19 cellular contexts compared by ENCODE assay signal in the genomic region with DNA sequence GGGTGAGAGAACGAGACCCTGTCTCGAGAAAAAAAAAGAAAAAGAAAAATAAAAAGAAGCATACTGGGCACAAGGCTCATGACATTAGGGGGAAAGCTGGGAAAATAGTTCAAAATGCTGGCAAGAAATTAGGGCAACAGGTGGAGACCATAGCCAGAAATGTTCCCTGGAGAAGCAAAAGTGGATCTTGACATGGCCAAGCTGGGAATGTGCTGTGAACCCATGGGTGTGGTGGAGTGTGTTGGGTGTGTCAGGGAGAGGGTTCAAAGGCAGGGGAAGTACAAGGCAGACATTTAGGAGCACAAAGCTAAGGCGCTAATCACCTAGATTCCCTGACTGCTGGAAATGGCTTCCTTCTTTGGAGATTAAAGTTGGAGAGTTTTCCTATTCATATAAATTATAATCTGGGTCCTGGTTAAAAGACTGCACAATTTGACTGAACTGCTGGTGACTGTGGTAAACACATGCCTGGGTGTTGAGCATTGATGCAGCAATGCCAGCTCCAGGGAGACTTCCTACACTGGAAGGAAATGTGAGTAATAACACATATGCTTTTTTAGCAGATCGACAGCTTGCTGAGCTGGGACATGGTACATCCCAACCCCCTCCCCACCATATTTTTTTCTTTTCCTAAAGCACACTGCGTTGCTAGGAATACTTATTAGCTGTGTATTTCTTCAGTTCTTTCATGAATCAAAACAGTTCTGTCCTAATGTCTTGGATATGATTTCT.
A peak's percentile ranks its signal among the peaks of the same experiment; 100 is the strongest.
DNase-seq lines count a peak whose midpoint lies in the region; ATAC-seq and TF ChIP-seq lines count a peak whose summit lies in the region.
"Had no signal": no experiment of that assay in that cellular context is flagged by ENCODE, and none has a peak within 500 bp of the region (broad histone marks: within the 10 kb centered on the region; RNA-seq: fewer than 3 reads in every experiment).

No MANE protein-coding gene starts in this region.

- peaks cover 2% of the 10 kb centered on the region for H3K27me3 Mint-ChIP-seq in neural progenitor cell (ENCODE audit: insufficient read depth, low read depth)
- no peaks in the 10 kb centered on the region for H3K27me3 Mint-ChIP-seq in activated naive CD4-positive, alpha-beta T cell treated with anti-CD3 and anti-CD28 coated beads, Interleukin-2, amount 10 ng/mL, durations not matched to agents 7 days and 5 days
- no peaks in the 10 kb centered on the region for H3K27me3 Mint-ChIP-seq in T-helper 2 cell treated with Interferon-gamma antibody and Interleukin-4, amounts not matched to agents 5 μg/mL and 100 μg/mL, for 36 hours (ENCODE audit: low read depth)

- H3F3A ChIP-seq in neural progenitor cell (ENCODE audit: low read depth) = no peaks in the 10 kb centered on the region

- H2AFZ ChIP-seq in neural progenitor cell (replicated peaks) = no peak overlapping the region

- H3K27ac ChIP-seq in neural progenitor cell = no peak overlapping the region
- H3K27ac ChIP-seq: neutrophil, tibial artery, WERI-Rb-1 had no signal

- H3K4me3 Mint-ChIP-seq in neural progenitor cell = no peak overlapping the region
- H3K4me3 Mint-ChIP-seq in activated naive CD4-positive, alpha-beta T cell treated with anti-CD3 and anti-CD28 coated beads, Interleukin-2, amount 10 ng/mL, durations not matched to agents 7 days and 5 days = no peak overlapping the region
- H3K4me3 Mint-ChIP-seq in T-helper 2 cell treated with Interferon-gamma antibody and Interleukin-4, amounts not matched to agents 5 μg/mL and 100 μg/mL, for 36 hours = no peak overlapping the region
- H3K4me3 Mint-ChIP-seq: stimulated activated effector memory CD8-positive, alpha-beta T cell treated with anti-CD3 and anti-CD28 coated beads, Interleukin-12 subunit alpha, Interleukin-12 subunit beta, amount 100 ng/mL, for 72 hours; T-helper 1 cell treated with Interleukin-12 subunit alpha and Interleukin-12 subunit beta and Interleukin-4 antibody, amounts not matched to agents 30 μg/mL and 1 μg/mL, for 36 hours had no signal

- ATAC-seq in HG03175 (IDR thresholded peaks at IDR 0.05; ENCODE audit: unreplicated experiment) = no peak
- ATAC-seq in GM19035 (IDR thresholded peaks at IDR 0.05; ENCODE audit: unreplicated experiment) = no peak
- ATAC-seq: stimulated activated effector memory CD8-positive, alpha-beta T cell treated with anti-CD3 and anti-CD28 coated beads, Interleukin-12 subunit alpha, Interleukin-12 subunit beta, amount 100 ng/mL, for 72 hours had no signal

- CTCF ChIA-PET in activated naive CD4-positive, alpha-beta T cell treated with anti-CD3 and anti-CD28 coated beads, Interleukin-2, amount 10 ng/mL, durations not matched to agents 7 days and 5 days (lab: Charles Lee) = no interaction called here

- H3K9me3 ChIP-seq in neural progenitor cell (ENCODE audit: low read depth) = no peaks in the 10 kb centered on the region
- H3K9me3 ChIP-seq: neutrophil, tibial artery had no signal

- H3K36me3 ChIP-seq in neural progenitor cell = no peaks in the 10 kb centered on the region
- H3K36me3 ChIP-seq: neutrophil, tibial artery, WERI-Rb-1 had no signal

- no peaks in the 10 kb centered on the region for H3K36me3 Mint-ChIP-seq in neural progenitor cell
- no peaks in the 10 kb centered on the region for H3K36me3 Mint-ChIP-seq in activated naive CD4-positive, alpha-beta T cell treated with anti-CD3 and anti-CD28 coated beads, Interleukin-2, amount 10 ng/mL, durations not matched to agents 7 days and 5 days
- H3K36me3 Mint-ChIP-seq in T-helper 2 cell treated with Interferon-gamma antibody and Interleukin-4, amounts not matched to agents 5 μg/mL and 100 μg/mL, for 36 hours (ENCODE audit: low read depth) = no peaks in the 10 kb centered on the region
- H3K36me3 Mint-ChIP-seq: stimulated activated effector memory CD8-positive, alpha-beta T cell treated with anti-CD3 and anti-CD28 coated beads, Interleukin-12 subunit alpha, Interleukin-12 subunit beta, amount 100 ng/mL, for 72 hours had no signal

- H3K4me3 ChIP-seq in epithelial cell of esophagus (ENCODE audit: low read length) = no peak overlapping the region
- H3K4me3 ChIP-seq in neural progenitor cell = no peak overlapping the region
- H3K4me3 ChIP-seq: tibial artery had no signal

- H3K4me1 Mint-ChIP-seq in neural progenitor cell = peaks cover 10% of the 10 kb centered on the region
- no peaks in the 10 kb centered on the region for H3K4me1 Mint-ChIP-seq in activated naive CD4-positive, alpha-beta T cell treated with anti-CD3 and anti-CD28 coated beads, Interleukin-2, amount 10 ng/mL, durations not matched to agents 7 days and 5 days
- peaks cover 2% of the 10 kb centered on the region for H3K4me1 Mint-ChIP-seq in T-helper 2 cell treated with Interferon-gamma antibody and Interleukin-4, amounts not matched to agents 5 μg/mL and 100 μg/mL, for 36 hours (ENCODE audit: low read depth)
- H3K4me1 Mint-ChIP-seq: stimulated activated effector memory CD8-positive, alpha-beta T cell treated with anti-CD3 and anti-CD28 coated beads, Interleukin-12 subunit alpha, Interleukin-12 subunit beta, amount 100 ng/mL, for 72 hours had no signal

- H3K4me2 ChIP-seq in neural progenitor cell = no peak overlapping the region

- no peaks in the 10 kb centered on the region for H4K20me1 ChIP-seq in neural progenitor cell (ENCODE audit: low read depth)

- H3K9ac ChIP-seq in neural progenitor cell = no peak overlapping the region

- no peaks in the 10 kb centered on the region for H3K9me3 Mint-ChIP-seq in neural progenitor cell
- H3K9me3 Mint-ChIP-seq in activated naive CD4-positive, alpha-beta T cell treated with anti-CD3 and anti-CD28 coated beads, Interleukin-2, amount 10 ng/mL, durations not matched to agents 7 days and 5 days = no peaks in the 10 kb centered on the region
- no peaks in the 10 kb centered on the region for H3K9me3 Mint-ChIP-seq in T-helper 2 cell treated with Interferon-gamma antibody and Interleukin-4, amounts not matched to agents 5 μg/mL and 100 μg/mL, for 36 hours
- H3K9me3 Mint-ChIP-seq: stimulated activated effector memory CD8-positive, alpha-beta T cell treated with anti-CD3 and anti-CD28 coated beads, Interleukin-12 subunit alpha, Interleukin-12 subunit beta, amount 100 ng/mL, for 72 hours had no signal

- H3K27ac Mint-ChIP-seq in neural progenitor cell = peak overlapping the region; percentile 55
- H3K27ac Mint-ChIP-seq in activated naive CD4-positive, alpha-beta T cell treated with anti-CD3 and anti-CD28 coated beads, Interleukin-2, amount 10 ng/mL, durations not matched to agents 7 days and 5 days = no peak overlapping the region
- no peak overlapping the region for H3K27ac Mint-ChIP-seq in T-helper 2 cell treated with Interferon-gamma antibody and Interleukin-4, amounts not matched to agents 5 μg/mL and 100 μg/mL, for 36 hours
- H3K27ac Mint-ChIP-seq: stimulated activated effector memory CD8-positive, alpha-beta T cell treated with anti-CD3 and anti-CD28 coated beads, Interleukin-12 subunit alpha, Interleukin-12 subunit beta, amount 100 ng/mL, for 72 hours; T-helper 1 cell treated with Interleukin-12 subunit alpha and Interleukin-12 subunit beta and Interleukin-4 antibody, amounts not matched to agents 30 μg/mL and 1 μg/mL, for 36 hours had no signal

- no peaks in the 10 kb centered on the region for H3K79me2 ChIP-seq in neural progenitor cell (ENCODE audit: low read depth)

- no peak for TF ChIP-seq CTCF in epithelial cell of esophagus (IDR thresholded peaks at IDR 0.05; ENCODE audit: insufficient read depth, low read depth, low read length, missing control alignments)
- TF ChIP-seq CTCF in neural progenitor cell (IDR thresholded peaks at IDR 0.05) = no peak

- no peaks in the 10 kb centered on the region for H3K27me3 ChIP-seq in neural progenitor cell
- H3K27me3 ChIP-seq: neutrophil, tibial artery had no signal

- H3K4me1 ChIP-seq in neural progenitor cell = peaks cover 6% of the 10 kb centered on the region
- H3K4me1 ChIP-seq: tibial artery had no signal

- DNase-seq in EH (ENCODE audit: low read depth) (peak; percentile 11), NCI-H446 treated with DMSO at 0.1 percent for 48 hours (lab: John Stamatoyannopoulos, UW) (peak; percentile 3), epithelial cell of esophagus (ENCODE audit: low read depth) (peak; percentile 34), neural progenitor cell (ENCODE audit: low spot score) (no peak)
- DNase-seq in activated naive CD4-positive, alpha-beta T cell treated with anti-CD3 and anti-CD28 coated beads, Interleukin-2, amount 10 ng/mL, durations not matched to agents 7 days and 5 days = no peak
- no peak for DNase-seq in T-helper 2 cell treated with Interferon-gamma antibody and Interleukin-4, amounts not matched to agents 5 μg/mL and 100 μg/mL, for 36 hours (ENCODE audit: low spot score)
- DNase-seq: activated CD4-positive, alpha-beta T cell treated with anti-CD3 and anti-CD28 coated beads, Interleukin-2, amount 50 U/mL, for 48 hours; GOT3; NCI-H1436 treated with DMSO at 0.1 percent for 48 hours; NCI-H82; retina; SHP77 treated with DMSO at 0.1 percent for 48 hours; tibial artery; WERI-Rb-1 had no signal

Comparison
In these comparisons a context has a peak if more than half of its experiments do, and no peak if none do; other contexts are left out.
1. DNase-seq: peak in EH (single experiment), NCI-H446 treated with DMSO at 0.1 percent for 48 hours (single experiment) and epithelial cell of esophagus (single experiment); none in neural progenitor cell (single experiment), activated naive CD4-positive, alpha-beta T cell treated with anti-CD3 and anti-CD28 coated beads, Interleukin-2, amount 10 ng/mL, durations not matched to agents 7 days and 5 days (single experiment) and T-helper 2 cell treated with Interferon-gamma antibody and Interleukin-4, amounts not matched to agents 5 μg/mL and 100 μg/mL, for 36 hours (single experiment).